ENCODE assay signal across 22 cellular contexts in genomic region chr6:82750570-82750969, GRCh38.
DNase-seq lines count a peak whose midpoint lies in the region; ATAC-seq and TF ChIP-seq lines count a peak whose summit lies in the region.
"Had no signal": no experiment of that assay in that cellular context is flagged by ENCODE, and none has a peak within 500 bp of the region (broad histone marks: within the 10 kb centered on the region; RNA-seq: fewer than 3 reads in every experiment).

No MANE protein-coding gene starts in this region.

- WGBS in suprapubic skin, result 53% methylated on average over 4 of the region's 4 CpGs

- peaks cover 15% of the 10 kb centered on the region for H3K4me1 Mint-ChIP-seq in HFFc6 (ENCODE audit: low read depth)
- H3K4me1 Mint-ChIP-seq in activated naive CD8-positive, alpha-beta T cell treated with anti-CD3 and anti-CD28 coated beads, Interleukin-2, amount 50 U/mL, for 24 hours, result no peaks in the 10 kb centered on the region
- H3K4me1 Mint-ChIP-seq: naive B cell, T-helper 17 cell had no signal

- no peaks in the 10 kb centered on the region for H3K9me3 ChIP-seq in suprapubic skin
- H3K9me3 ChIP-seq: A549, stomach had no signal

- H3K4me1 ChIP-seq in suprapubic skin, result no peaks in the 10 kb centered on the region
- H3K4me1 ChIP-seq: A549, stomach had no signal

- ATAC-seq in HG03460 (IDR thresholded peaks at IDR 0.05; ENCODE audit: unreplicated experiment), result no peak
- ATAC-seq in activated naive CD8-positive, alpha-beta T cell treated with anti-CD3 and anti-CD28 coated beads, Interleukin-2, amount 50 U/mL, for 24 hours, result no peak
- ATAC-seq: A549; CD8-positive, alpha-beta T cell; effector memory CD8-positive, alpha-beta T cell; T-helper 17 cell had no signal

- H3K4me3 Mint-ChIP-seq in HFFc6, result peak overlapping the region; percentile 59
- no peak overlapping the region for H3K4me3 Mint-ChIP-seq in activated naive CD8-positive, alpha-beta T cell treated with anti-CD3 and anti-CD28 coated beads, Interleukin-2, amount 50 U/mL, for 24 hours
- H3K4me3 Mint-ChIP-seq: CD8-positive, alpha-beta T cell; effector memory CD8-positive, alpha-beta T cell; naive B cell; T-helper 17 cell had no signal

- TF ChIP-seq EP300 in suprapubic skin (IDR thresholded peaks at IDR 0.05), result no peak

- peak; percentile 52 for DNase-seq in AG09309 (ENCODE audit: low read depth)
- peak; percentile 13 for DNase-seq in HFFc6
- DNase-seq in astrocyte of the spinal cord (ENCODE audit: low read depth, low spot score), result peak; percentile 64
- peak; percentile 8 for DNase-seq in myocyte (ENCODE audit: low read depth)
- DNase-seq in suprapubic skin (ENCODE audit: low spot score in 2 of 2), result no peak
- DNase-seq in stimulated activated CD4-positive, alpha-beta T cell treated with anti-CD3 and anti-CD28 coated beads, Interleukin-15, amount 100 ng/mL, for 24 hours, result no peak
- DNase-seq in activated naive CD8-positive, alpha-beta T cell treated with anti-CD3 and anti-CD28 coated beads, Interleukin-2, amount 50 U/mL, for 24 hours, result no peak
- DNase-seq: activated CD8-positive, alpha-beta memory T cell treated with anti-CD3 and anti-CD28 coated beads, Interleukin-2, amount 50 U/mL, for 48 hours; activated gamma-delta T cell; CD8-positive, alpha-beta T cell; DMS79; effector memory CD8-positive, alpha-beta T cell; hippocampal formation; naive B cell; NCI-H526 treated with DMSO at 0.1 percent for 48 hours; SIG-M5; stimulated activated CD4-positive, alpha-beta T cell treated with anti-CD3 and anti-CD28 coated beads, Interleukin-4, amount 100 ng/mL, for 1 hour; stomach; T-helper 17 cell had no signal

- TF ChIP-seq CTCF in AG09309 (IDR thresholded peaks at IDR 0.05; ENCODE audit: control insufficient read depth, insufficient read depth, low read depth, low read length, missing control alignments), result no peak
- TF ChIP-seq CTCF in HFFc6 (IDR thresholded peaks at IDR 0.05), result no peak
- TF ChIP-seq CTCF in astrocyte of the spinal cord (IDR thresholded peaks at IDR 0.05; ENCODE audit: low read depth, low read length), result no peak
- TF ChIP-seq CTCF in suprapubic skin (IDR thresholded peaks at IDR 0.05), result no peak

- peaks cover 6% of the 10 kb centered on the region; the same call in 1 of the 2 replicates for H3K27me3 Mint-ChIP-seq in HFFc6 (ENCODE audit: insufficient read depth)
- peaks cover 2% of the 10 kb centered on the region for H3K27me3 Mint-ChIP-seq in activated naive CD8-positive, alpha-beta T cell treated with anti-CD3 and anti-CD28 coated beads, Interleukin-2, amount 50 U/mL, for 24 hours

- in situ Hi-C loops in astrocyte of the spinal cord (cut with HindIII; ENCODE audit: low sequenced_read_pairs), result no loop called here

- no peaks in the 10 kb centered on the region for H3K9me3 Mint-ChIP-seq in HFFc6
- no peaks in the 10 kb centered on the region for H3K9me3 Mint-ChIP-seq in activated naive CD8-positive, alpha-beta T cell treated with anti-CD3 and anti-CD28 coated beads, Interleukin-2, amount 50 U/mL, for 24 hours
- H3K9me3 Mint-ChIP-seq: CD8-positive, alpha-beta T cell had no signal

- no peak overlapping the region for H3K27ac Mint-ChIP-seq in HFFc6
- H3K27ac Mint-ChIP-seq in activated naive CD8-positive, alpha-beta T cell treated with anti-CD3 and anti-CD28 coated beads, Interleukin-2, amount 50 U/mL, for 24 hours, result no peak overlapping the region
- H3K27ac Mint-ChIP-seq: CD8-positive, alpha-beta T cell; effector memory CD8-positive, alpha-beta T cell; naive B cell; T-helper 17 cell had no signal

- H3K36me3 ChIP-seq in suprapubic skin, result no peaks in the 10 kb centered on the region
- H3K36me3 ChIP-seq: stomach had no signal

- H3K27ac ChIP-seq in suprapubic skin, result no peak overlapping the region
- H3K27ac ChIP-seq: A549, stomach, VCaP had no signal

- TF ChIP-seq POLR2A in suprapubic skin (IDR thresholded peaks at IDR 0.05), result no peak

- no peak overlapping the region for H3K4me3 ChIP-seq in AG09309 (ENCODE audit: control insufficient read depth, low read depth, low read length)
- H3K4me3 ChIP-seq in astrocyte of the spinal cord (ENCODE audit: low read depth, low read length), result no peak overlapping the region
- H3K4me3 ChIP-seq in suprapubic skin, result no peak overlapping the region
- H3K4me3 ChIP-seq: A549, stomach had no signal

- H3K27me3 ChIP-seq in suprapubic skin, result no peaks in the 10 kb centered on the region
- H3K27me3 ChIP-seq: stomach had no signal

- H3K36me3 Mint-ChIP-seq in HFFc6 (ENCODE audit: low read depth), result no peaks in the 10 kb centered on the region
- no peaks in the 10 kb centered on the region for H3K36me3 Mint-ChIP-seq in activated naive CD8-positive, alpha-beta T cell treated with anti-CD3 and anti-CD28 coated beads, Interleukin-2, amount 50 U/mL, for 24 hours (ENCODE audit: low read depth)
- H3K36me3 Mint-ChIP-seq: CD8-positive, alpha-beta T cell; naive B cell had no signal

Comparison
In these comparisons a context has a peak if more than half of its experiments do, and no peak if none do; other contexts are left out.
1. DNase-seq: peak in AG09309 (single experiment), HFFc6 (single experiment), astrocyte of the spinal cord (single experiment) and myocyte (single experiment); none in suprapubic skin (0 of 2), stimulated activated CD4-positive, alpha-beta T cell treated with anti-CD3 and anti-CD28 coated beads, Interleukin-15, amount 100 ng/mL, for 24 hours (single experiment) and activated naive CD8-positive, alpha-beta T cell treated with anti-CD3 and anti-CD28 coated beads, Interleukin-2, amount 50 U/mL, for 24 hours (single experiment).